ENCODE assay signal across 1 cellular context in the genomic region with DNA sequence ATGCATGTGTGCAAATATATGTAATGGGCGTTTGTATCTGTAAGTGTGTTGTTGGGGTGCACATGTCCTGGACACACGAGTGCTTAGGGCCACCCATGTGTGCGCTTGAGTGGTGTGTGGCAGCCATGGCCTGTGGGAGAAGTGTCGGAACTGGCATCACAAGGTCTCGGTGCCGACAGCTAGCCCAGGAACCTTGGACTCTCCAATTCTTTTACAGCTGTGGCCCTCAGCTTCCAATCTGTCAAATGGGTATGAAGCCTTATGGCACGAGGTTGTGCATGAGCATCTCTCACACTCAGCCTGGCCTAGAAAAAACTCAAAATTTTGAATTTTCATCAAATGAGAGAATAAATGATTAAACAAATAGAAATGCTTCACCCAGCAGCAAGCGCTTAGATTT.
TF ChIP-seq lines count a peak whose summit lies in the region.

No MANE protein-coding gene starts in this region.

TF ChIP-seq in HepG2, 621 proteins besides CTCF, POLR2A, EP300 and RAD21:
- TF ChIP-seq POLR2AphosphoS2 (IDR thresholded peaks at IDR 0.05; ENCODE audit: low read depth, low read length), result no peak
- no peak for TF ChIP-seq IKZF4 (CRISPR knock-in tag; IDR thresholded peaks at IDR 0.05; ENCODE audit: borderline replicate concordance, low read depth, not compliant biosample characterization)
- no peak for TF ChIP-seq YEATS4 (CRISPR knock-in tag; IDR thresholded peaks at IDR 0.05; ENCODE audit: borderline replicate concordance)
- TF ChIP-seq SNRNP70 (IDR thresholded peaks at IDR 0.05; ENCODE audit: low read depth, low read length), result no peak
- peak; percentile 75 for TF ChIP-seq ZNF629 (CRISPR knock-in tag; conservative IDR thresholded peaks at IDR 0.05)
